ENCODE assay signal across 23 cellular contexts in genomic region chr9:8014987-8015682, GRCh38.
A peak's percentile ranks its signal among the peaks of the same experiment; 100 is the strongest.
DNase-seq lines count a peak whose midpoint lies in the region; ATAC-seq, FAIRE-seq and TF ChIP-seq lines count a peak whose summit lies in the region.
"Had no signal": no experiment of that assay in that cellular context is flagged by ENCODE, and none has a peak within 500 bp of the region (broad histone marks: within the 10 kb centered on the region; RNA-seq: fewer than 3 reads in every experiment).

No MANE protein-coding gene starts in this region.

- H3K4me3 Mint-ChIP-seq in activated T-helper 17 cell treated with anti-CD3 and anti-CD28 coated beads, Interleukin-2, amount 50 U/mL, for 72 hours: no peak overlapping the region
- H3K4me3 Mint-ChIP-seq in activated naive CD8-positive, alpha-beta T cell treated with anti-CD3 and anti-CD28 coated beads, Interleukin-2, amount 50 U/mL, for 24 hours: no peak overlapping the region
- H3K4me3 Mint-ChIP-seq in type B pancreatic cell: no peak overlapping the region
- H3K4me3 Mint-ChIP-seq: CD14-positive monocyte; CD8-positive, alpha-beta memory T cell; GM23338; HFFc6 had no signal

- no peaks in the 10 kb centered on the region for H3K4me1 Mint-ChIP-seq in activated T-helper 17 cell treated with anti-CD3 and anti-CD28 coated beads, Interleukin-2, amount 50 U/mL, for 72 hours
- H3K4me1 Mint-ChIP-seq in activated naive CD8-positive, alpha-beta T cell treated with anti-CD3 and anti-CD28 coated beads, Interleukin-2, amount 50 U/mL, for 24 hours: no peaks in the 10 kb centered on the region
- peaks cover 9% of the 10 kb centered on the region for H3K4me1 Mint-ChIP-seq in type B pancreatic cell (ENCODE audit: unreplicated experiment)
- H3K4me1 Mint-ChIP-seq: CD14-positive monocyte; CD8-positive, alpha-beta memory T cell; GM23338; IgD-negative memory B cell had no signal

- peak; percentile 1 for DNase-seq in DMS 273 (lab: John Stamatoyannopoulos, UW; ENCODE audit: unreplicated experiment)
- DNase-seq in DMS 273 treated with DMSO at 0.1 percent for 48 hours (lab: John Stamatoyannopoulos, UW): no peak
- no peak for DNase-seq in D721Med (ENCODE audit: insufficient read length, low spot score)
- peak; percentile 87 for DNase-seq in NCI-H524 treated with DMSO at 0.1 percent for 48 hours (lab: John Stamatoyannopoulos, UW)
- no peak for DNase-seq in activated naive CD8-positive, alpha-beta T cell treated with anti-CD3 and anti-CD28 coated beads, Interleukin-2, amount 50 U/mL, for 24 hours
- DNase-seq in GM19240 (ENCODE audit: insufficient read length, low spot score): no peak
- DNase-seq in type B pancreatic cell (ENCODE audit: extremely low spot score, unreplicated experiment): no peak
- DNase-seq: BE2C; CD8-positive, alpha-beta memory T cell; HFFc6; MM.1S; NCI-H2029; NCI-H2171; NCI-H226; NCI-H510A treated with DMSO at 0.1 percent for 48 hours; OCI-M1; Peyer's patch; SHP77 treated with DMSO at 0.1 percent for 48 hours had no signal

- TF ChIP-seq CTCF in D721Med (IDR thresholded peaks at IDR 0.05; ENCODE audit: insufficient read depth, missing control alignments) (no peak), type B pancreatic cell (conservative IDR thresholded peaks at IDR 0.05) (no peak)

- H3K27ac Mint-ChIP-seq in activated T-helper 17 cell treated with anti-CD3 and anti-CD28 coated beads, Interleukin-2, amount 50 U/mL, for 72 hours: no peak overlapping the region
- no peak overlapping the region for H3K27ac Mint-ChIP-seq in activated naive CD8-positive, alpha-beta T cell treated with anti-CD3 and anti-CD28 coated beads, Interleukin-2, amount 50 U/mL, for 24 hours
- H3K27ac Mint-ChIP-seq in type B pancreatic cell: no peak overlapping the region
- H3K27ac Mint-ChIP-seq: CD14-positive monocyte; CD8-positive, alpha-beta memory T cell; GM23338; HFFc6; IgD-negative memory B cell had no signal

- ATAC-seq in activated T-helper 17 cell treated with anti-CD3 and anti-CD28 coated beads, Interleukin-2, amount 50 U/mL, for 72 hours (replicated peaks): peak; percentile 60
- ATAC-seq in activated naive CD8-positive, alpha-beta T cell treated with anti-CD3 and anti-CD28 coated beads, Interleukin-2, amount 50 U/mL, for 24 hours: no peak
- ATAC-seq: GM23338 had no signal

- no peaks in the 10 kb centered on the region for H3K27me3 Mint-ChIP-seq in activated T-helper 17 cell treated with anti-CD3 and anti-CD28 coated beads, Interleukin-2, amount 50 U/mL, for 72 hours
- no peaks in the 10 kb centered on the region for H3K27me3 Mint-ChIP-seq in activated naive CD8-positive, alpha-beta T cell treated with anti-CD3 and anti-CD28 coated beads, Interleukin-2, amount 50 U/mL, for 24 hours
- no peaks in the 10 kb centered on the region for H3K27me3 Mint-ChIP-seq in type B pancreatic cell

- H3K9me3 Mint-ChIP-seq in activated T-helper 17 cell treated with anti-CD3 and anti-CD28 coated beads, Interleukin-2, amount 50 U/mL, for 72 hours: no peaks in the 10 kb centered on the region
- H3K9me3 Mint-ChIP-seq in activated naive CD8-positive, alpha-beta T cell treated with anti-CD3 and anti-CD28 coated beads, Interleukin-2, amount 50 U/mL, for 24 hours: no peaks in the 10 kb centered on the region
- H3K9me3 Mint-ChIP-seq in type B pancreatic cell: no peaks in the 10 kb centered on the region
- H3K9me3 Mint-ChIP-seq: CD8-positive, alpha-beta memory T cell; GM23338 had no signal

- peak; percentile 82 for FAIRE-seq in D721Med (lab: Jason Lieb, UNC)
- FAIRE-seq: G401.6 had no signal

- H3K36me3 Mint-ChIP-seq in activated T-helper 17 cell treated with anti-CD3 and anti-CD28 coated beads, Interleukin-2, amount 50 U/mL, for 72 hours (ENCODE audit: low read depth): no peaks in the 10 kb centered on the region
- no peaks in the 10 kb centered on the region for H3K36me3 Mint-ChIP-seq in activated naive CD8-positive, alpha-beta T cell treated with anti-CD3 and anti-CD28 coated beads, Interleukin-2, amount 50 U/mL, for 24 hours (ENCODE audit: low read depth)
- no peaks in the 10 kb centered on the region for H3K36me3 Mint-ChIP-seq in type B pancreatic cell
- H3K36me3 Mint-ChIP-seq: CD14-positive monocyte, IgD-negative memory B cell had no signal

Comparison
In these comparisons a context has a peak if more than half of its experiments do, and no peak if none do; other contexts are left out.
1. DNase-seq: peak in DMS 273 (single experiment) and NCI-H524 treated with DMSO at 0.1 percent for 48 hours (single experiment); none in DMS 273 treated with DMSO at 0.1 percent for 48 hours (single experiment), D721Med (single experiment), activated naive CD8-positive, alpha-beta T cell treated with anti-CD3 and anti-CD28 coated beads, Interleukin-2, amount 50 U/mL, for 24 hours (single experiment), GM19240 (single experiment) and type B pancreatic cell (single experiment).